Comparison of ENCODE assay signal across 8 cellular contexts in the genomic region with DNA sequence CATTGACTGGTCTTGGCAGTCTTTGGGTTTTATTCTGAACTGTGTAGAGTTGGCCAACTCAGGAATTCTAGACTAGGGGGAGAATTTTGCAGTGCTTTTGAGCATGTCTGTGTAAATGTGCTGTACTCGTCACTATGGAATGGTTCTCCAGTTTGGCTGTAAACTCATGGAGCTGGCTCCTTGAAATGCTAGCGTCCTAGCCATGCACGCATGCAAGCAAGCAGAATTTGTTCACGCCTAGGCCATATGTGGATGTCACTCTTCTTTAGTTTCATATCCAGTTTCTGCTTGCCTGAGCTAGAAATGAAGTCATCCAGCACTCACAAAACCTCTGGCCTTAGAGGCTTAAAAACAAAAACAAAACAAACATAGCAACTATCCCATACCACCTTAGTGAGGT. TPM values are rescaled to one million over a fixed set of nuclear protein-coding genes. Genes with fewer than 3 reads are reported as not detected.
DNase-seq lines count a peak whose midpoint lies in the region; ATAC-seq and TF ChIP-seq lines count a peak whose summit lies in the region.
"Not testable (repeated sequence)": the region's sequence is repeated elsewhere in the genome, so short reads cannot be mapped to it uniquely, and the experiment has no call there.

No MANE protein-coding gene starts in this region.

- not testable (repeated sequence) for H3K4me3 ChIP-seq in GM06990 (replicated peaks; ENCODE audit: low read depth, low read length); heart left ventricle

- not testable (repeated sequence) for H3K9me3 Mint-ChIP-seq in activated CD8-positive, alpha-beta T cell treated with anti-CD3 and anti-CD28 coated beads for 36 hours; stimulated activated memory B cell treated with anti-CD40 and anti-IgM and Interleukin-4, amounts not matched to agents 10 μg/mL and 1 μg/mL and 100 μg/mL, for 72 hours

- ATAC-seq in GM19351 (IDR thresholded peaks at IDR 0.05; ENCODE audit: unreplicated experiment) (peak; percentile 50), HG02870 (IDR thresholded peaks at IDR 0.05; ENCODE audit: unreplicated experiment) (peak; percentile 34), HG03439 (IDR thresholded peaks at IDR 0.05; ENCODE audit: unreplicated experiment) (peak; percentile 43), heart left ventricle (peak in 3 of 4 donors; percentile 46 to 58 (median 55))
- ATAC-seq in activated CD8-positive, alpha-beta T cell treated with anti-CD3 and anti-CD28 coated beads for 36 hours, result peak; percentile 22
- peak; percentile 83 for ATAC-seq in stimulated activated memory B cell treated with anti-CD40 and anti-IgM and Interleukin-4, amounts not matched to agents 10 μg/mL and 1 μg/mL and 100 μg/mL, for 72 hours

- not testable (repeated sequence) for H3K27ac ChIP-seq in heart left ventricle

- H3K4me1 Mint-ChIP-seq in activated CD8-positive, alpha-beta T cell treated with anti-CD3 and anti-CD28 coated beads for 36 hours (ENCODE audit: low read depth); stimulated activated memory B cell treated with anti-CD40 and anti-IgM and Interleukin-4, amounts not matched to agents 10 μg/mL and 1 μg/mL and 100 μg/mL, for 72 hours: not testable (repeated sequence)

- H3K36me3 Mint-ChIP-seq in activated CD8-positive, alpha-beta T cell treated with anti-CD3 and anti-CD28 coated beads for 36 hours (ENCODE audit: low read depth); stimulated activated memory B cell treated with anti-CD40 and anti-IgM and Interleukin-4, amounts not matched to agents 10 μg/mL and 1 μg/mL and 100 μg/mL, for 72 hours: not testable (repeated sequence)

- 88 to 98% (median 93%) methylated on average over 4 of the region's 4 CpGs for WGBS in heart left ventricle, 4 donors

- POLR2A ChIA-PET in activated CD8-positive, alpha-beta T cell treated with anti-CD3 and anti-CD28 coated beads for 36 hours (lab: Charles Lee), result not testable (repeated sequence)

- H3K4me1 ChIP-seq in heart left ventricle, result not testable (repeated sequence)

- TF ChIP-seq CTCF in GM06990 (IDR thresholded peaks at IDR 0.05; ENCODE audit: insufficient read depth, low read length, poor library complexity, severe bottlenecking); activated CD8-positive, alpha-beta T cell treated with anti-CD3 and anti-CD28 coated beads for 36 hours (IDR thresholded peaks at IDR 0.05); heart left ventricle (IDR thresholded peaks at IDR 0.05): not testable (repeated sequence)

- intact Hi-C loops in activated CD8-positive, alpha-beta T cell treated with anti-CD3 and anti-CD28 coated beads for 36 hours (cut with micrococcal nuclease); heart left ventricle (cut with DNase I): not testable (repeated sequence)

- CTCF ChIA-PET in activated CD8-positive, alpha-beta T cell treated with anti-CD3 and anti-CD28 coated beads for 36 hours (lab: Charles Lee), result not testable (repeated sequence)

- not testable (repeated sequence) for H3K4me3 Mint-ChIP-seq in activated CD8-positive, alpha-beta T cell treated with anti-CD3 and anti-CD28 coated beads for 36 hours; stimulated activated memory B cell treated with anti-CD40 and anti-IgM and Interleukin-4, amounts not matched to agents 10 μg/mL and 1 μg/mL and 100 μg/mL, for 72 hours

- not testable (repeated sequence) for H3K27ac Mint-ChIP-seq in activated CD8-positive, alpha-beta T cell treated with anti-CD3 and anti-CD28 coated beads for 36 hours; stimulated activated memory B cell treated with anti-CD40 and anti-IgM and Interleukin-4, amounts not matched to agents 10 μg/mL and 1 μg/mL and 100 μg/mL, for 72 hours

- H3K36me3 ChIP-seq in GM06990 (ENCODE audit: control insufficient read depth, insufficient read depth, low read length); heart left ventricle: not testable (repeated sequence)

- not testable (repeated sequence) for H3K27me3 ChIP-seq in GM06990 (replicated peaks; ENCODE audit: control insufficient read depth, insufficient read depth, low read length); heart left ventricle

- not testable (repeated sequence) for H3K27me3 Mint-ChIP-seq in activated CD8-positive, alpha-beta T cell treated with anti-CD3 and anti-CD28 coated beads for 36 hours; stimulated activated memory B cell treated with anti-CD40 and anti-IgM and Interleukin-4, amounts not matched to agents 10 μg/mL and 1 μg/mL and 100 μg/mL, for 72 hours

- DNase-seq in GM06990 (ENCODE audit: extremely low read depth, insufficient read length) (peak; percentile 6), NOMO-1 treated with DMSO at 0.1 percent for 48 hours (lab: John Stamatoyannopoulos, UW; ENCODE audit: unreplicated experiment) (peak; percentile 64)
- not testable (repeated sequence) for DNase-seq in activated CD8-positive, alpha-beta T cell treated with anti-CD3 and anti-CD28 coated beads for 36 hours; heart left ventricle

- TF ChIP-seq POLR2A in heart left ventricle (IDR thresholded peaks at IDR 0.05), result not testable (repeated sequence)

- not testable (repeated sequence) for H3K9me3 ChIP-seq in heart left ventricle

RNA-seq across cellular contexts. Expression of a gene that starts 36.9 kb away (rescaled TPM):
- 10 to 100 TPM; 39.5 to 43.4 TPM for total RNA-seq in activated CD8-positive, alpha-beta T cell treated with anti-CD3 and anti-CD28 coated beads for 36 hours
- 10 to 100 TPM; 11.2 to 56.3 (median 17.7) TPM for total RNA-seq in heart left ventricle
- polyA plus RNA-seq in heart left ventricle, result 10 to 100 TPM in 1 of 2 donors, 1 to 10 TPM in 1; 8.8 to 11.0 TPM

RNA-seq across cellular contexts. Expression of a gene that starts 37.6 kb away (rescaled TPM):
- 10 to 100 TPM; 27.0 to 31.9 TPM for total RNA-seq in activated CD8-positive, alpha-beta T cell treated with anti-CD3 and anti-CD28 coated beads for 36 hours
- total RNA-seq in heart left ventricle, result 1 to 10 TPM in 3 of 9 donors, under 1 TPM in 4, not detected in 2; 0.22 to 5.8 (median 0.65) TPM
- polyA plus RNA-seq in heart left ventricle, result under 1 TPM; 0.46 to 0.65 TPM

Comparison
In these comparisons a context has a peak if more than half of its experiments do, and no peak if none do; other contexts are left out.
1. ATAC-seq: peak in every context shown above with its lines; median percentile 83 in stimulated activated memory B cell treated with anti-CD40 and anti-IgM and Interleukin-4, amounts not matched to agents 10 μg/mL and 1 μg/mL and 100 μg/mL, for 72 hours; 55 in heart left ventricle; 50 in GM19351; 43 in HG03439; 34 in HG02870; 22 in activated CD8-positive, alpha-beta T cell treated with anti-CD3 and anti-CD28 coated beads for 36 hours.
2. RNA of a gene that starts 37.6 kb away (total RNA-seq): 27.0 to 31.9 TPM in activated CD8-positive, alpha-beta T cell treated with anti-CD3 and anti-CD28 coated beads for 36 hours; 0.22 to 5.8 TPM in heart left ventricle; every median in the first group is over 4 times any median in the second.